Comparison of ENCODE assay signal across 13 cellular contexts in genomic region chr6:10033223-10033829, GRCh38.
DNase-seq lines count a peak whose midpoint lies in the region; TF ChIP-seq lines count a peak whose summit lies in the region.
"Had no signal": no experiment of that assay in that cellular context is flagged by ENCODE, and none has a peak within 500 bp of the region (broad histone marks: within the 10 kb centered on the region; RNA-seq: fewer than 3 reads in every experiment).

No MANE protein-coding gene starts in this region.

- no peaks in the 10 kb centered on the region for H3K79me2 ChIP-seq in mesendoderm (ENCODE audit: control insufficient read depth, insufficient read depth, low read length)

- no peak overlapping the region for H3K27ac Mint-ChIP-seq in immature natural killer cell

- H3K9me3 Mint-ChIP-seq in immature natural killer cell, result peaks cover 0 to 14% (median 0%) of the 10 kb centered on the region in 6 donors

- H2BK15ac ChIP-seq in mesendoderm (replicated peaks; ENCODE audit: low read depth), result no peak overlapping the region

- H3K36me3 ChIP-seq in mesendoderm (ENCODE audit: control insufficient read depth, insufficient read depth, low read length) (no peaks in the 10 kb centered on the region), colonic mucosa (no peaks in the 10 kb centered on the region)

- intact Hi-C loops in colonic mucosa (cut with DNase I), result loop anchor here (10.0 kb wide), 1 partner anchor 401 kb away; no protein-coding TSS in a partner anchor

- no peak overlapping the region for H3K9ac ChIP-seq in mesendoderm (ENCODE audit: low read length)
- no peak overlapping the region for H3K9ac ChIP-seq in colonic mucosa (ENCODE audit: low read depth in 2 of 2, low read length in 2 of 2)

- H3K36me3 Mint-ChIP-seq in immature natural killer cell, result no peaks in the 10 kb centered on the region

- H4K8ac ChIP-seq in mesendoderm (ENCODE audit: low read depth, low read length), result no peak overlapping the region

- H2AK5ac ChIP-seq in mesendoderm (ENCODE audit: low read length), result no peak overlapping the region

- H2BK120ac ChIP-seq in mesendoderm (ENCODE audit: low read depth, low read length), result no peak overlapping the region

- H3K27ac ChIP-seq in mesendoderm (ENCODE audit: low read depth, low read length) (no peak overlapping the region), colonic mucosa (no peak overlapping the region)
- H3K27ac ChIP-seq: skin epidermis had no signal

- DNase-seq in ELR (ENCODE audit: low read depth) (peak; percentile 12), NCI-H187 (lab: John Stamatoyannopoulos, UW) (peak; percentile 38 to 43), amniotic epithelial cell (ENCODE audit: low read depth) (peak; percentile 1), mesendoderm (peak; percentile 88), colonic mucosa (no peak), immature natural killer cell (no peak), NOMO-1 treated with dmso at 0.1 percent for 144 hours (lab: John Stamatoyannopoulos, UW; ENCODE audit: unreplicated experiment) (no peak), NCI-H1092 treated with DMSO at 0.1 percent for 48 hours (lab: John Stamatoyannopoulos, UW) (no peak)
- DNase-seq: activated CD4-positive, CD25-positive, alpha-beta regulatory T cell; activated gamma-delta T cell treated with Interleukin-2 at 50 U/mL for 16 hours; DMS 273 treated with DMSO at 0.1 percent for 48 hours; RPMI8226 had no signal

- no peak overlapping the region for H2BK5ac ChIP-seq in mesendoderm (ENCODE audit: low read length)

- H3K9me3 ChIP-seq in colonic mucosa, result no peaks in the 10 kb centered on the region

- H3K4me3 Mint-ChIP-seq in immature natural killer cell, result no peak overlapping the region

- H3K4me3 ChIP-seq in mesendoderm (ENCODE audit: low read length) (no peak overlapping the region), colonic mucosa (no peak overlapping the region)
- H3K4me3 ChIP-seq: skin epidermis had no signal

- no peak overlapping the region for H3K56ac ChIP-seq in mesendoderm (ENCODE audit: low read length)

- no peak for TF ChIP-seq CTCF in colonic mucosa (IDR thresholded peaks at IDR 0.05)

- no peak overlapping the region for H3K4ac ChIP-seq in mesendoderm (ENCODE audit: low read depth, low read length)

- H3K18ac ChIP-seq in mesendoderm (ENCODE audit: low read length), result no peak overlapping the region

- WGBS in mesendoderm (ENCODE audit: extremely low coverage, insufficient coverage, low lambda C conversion rate), result no CpG with 5 or more reads among the region's 10 CpGs

- H3K27me3 Mint-ChIP-seq in immature natural killer cell (ENCODE audit: low read depth in 3 of 3), result peaks cover 0 to 2% (median under 1%) of the 10 kb centered on the region in 3 donors

- H3K79me1 ChIP-seq in mesendoderm (ENCODE audit: low read length), result no peaks in the 10 kb centered on the region

- H3K27me3 ChIP-seq in mesendoderm (ENCODE audit: insufficient read depth, low read length, poor library complexity) (no peaks in the 10 kb centered on the region), colonic mucosa (no peaks in the 10 kb centered on the region)

- no peaks in the 10 kb centered on the region for H3K4me1 Mint-ChIP-seq in immature natural killer cell

- H3K23ac ChIP-seq in mesendoderm (ENCODE audit: low read length), result no peak overlapping the region

- no peak overlapping the region for H3K4me2 ChIP-seq in mesendoderm (ENCODE audit: low read length)

- peaks cover 2% of the 10 kb centered on the region for H3K4me1 ChIP-seq in mesendoderm (ENCODE audit: control insufficient read depth, low read depth, low read length)
- no peaks in the 10 kb centered on the region for H3K4me1 ChIP-seq in colonic mucosa

- H4K5ac ChIP-seq in mesendoderm (ENCODE audit: low read length), result no peak overlapping the region

Comparison
In these comparisons a context has a peak if more than half of its experiments do, and no peak if none do; other contexts are left out.
1. DNase-seq: peak in ELR (single experiment), NCI-H187 (2 of 2), amniotic epithelial cell (single experiment) and mesendoderm (single experiment); none in colonic mucosa (single experiment), immature natural killer cell (0 of 3), NOMO-1 treated with dmso at 0.1 percent for 144 hours (single experiment) and NCI-H1092 treated with DMSO at 0.1 percent for 48 hours (single experiment).